In the genomic region with DNA sequence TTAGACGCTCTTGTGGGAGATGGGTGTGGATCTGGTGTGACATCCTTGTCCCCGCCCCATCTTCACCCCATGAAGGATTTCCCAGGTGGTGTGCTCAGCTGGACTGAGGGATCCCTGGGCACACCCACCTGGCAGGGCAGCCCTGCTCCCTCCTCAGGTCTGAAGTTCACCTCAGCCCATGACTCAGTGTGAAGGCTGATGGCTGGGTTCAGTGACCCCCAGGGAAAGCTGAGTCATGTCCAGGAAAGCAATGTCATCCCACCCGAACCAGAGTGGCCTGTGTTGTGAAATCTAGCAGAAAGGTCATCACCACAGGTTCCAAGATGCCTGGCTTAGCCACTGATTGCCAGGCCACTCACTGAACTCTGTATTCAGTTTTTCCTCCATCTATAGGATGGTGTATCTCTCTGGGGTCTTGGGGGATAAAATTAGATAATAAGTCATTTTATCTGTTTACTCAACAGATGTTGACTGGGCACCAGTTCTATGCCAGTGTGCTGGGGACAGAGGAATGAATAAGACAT, we compare ENCODE assay signal across 1 cellular context.
TF ChIP-seq lines count a peak whose summit lies in the region.

No MANE protein-coding gene starts in this region.

TF ChIP-seq in HepG2, 621 proteins besides CTCF, POLR2A, EP300 and RAD21 (continued from another document and continues in another):
- peak; percentile 82; the same call in 1 of the 2 replicates for TF ChIP-seq ZNF788 (CRISPR knock-in tag; IDR thresholded peaks at IDR 0.05; ENCODE audit: borderline replicate concordance)
- TF ChIP-seq PBX2 (CRISPR knock-in tag; IDR thresholded peaks at IDR 0.05): peak; percentile 42; the same call in 1 of the 2 replicates
- no peak for TF ChIP-seq ZSCAN21 (CRISPR knock-in tag; IDR thresholded peaks at IDR 0.05; ENCODE audit: borderline replicate concordance)
- TF ChIP-seq ZFP1 (CRISPR knock-in tag; IDR thresholded peaks at IDR 0.05): peak; percentile 77; the same call in 1 of the 2 replicates
- no peak for TF ChIP-seq ZNF160 (CRISPR knock-in tag; IDR thresholded peaks at IDR 0.05)
- peak; percentile 74; the same call in 1 of the 2 replicates for TF ChIP-seq RERE (CRISPR knock-in tag; IDR thresholded peaks at IDR 0.05; ENCODE audit: low read depth)
- peak; percentile 78 for TF ChIP-seq SP4 (CRISPR knock-in tag; IDR thresholded peaks at IDR 0.05)
- TF ChIP-seq TMF1 (CRISPR knock-in tag; IDR thresholded peaks at IDR 0.05; ENCODE audit: low read depth): no peak
- TF ChIP-seq, protein P1, sequence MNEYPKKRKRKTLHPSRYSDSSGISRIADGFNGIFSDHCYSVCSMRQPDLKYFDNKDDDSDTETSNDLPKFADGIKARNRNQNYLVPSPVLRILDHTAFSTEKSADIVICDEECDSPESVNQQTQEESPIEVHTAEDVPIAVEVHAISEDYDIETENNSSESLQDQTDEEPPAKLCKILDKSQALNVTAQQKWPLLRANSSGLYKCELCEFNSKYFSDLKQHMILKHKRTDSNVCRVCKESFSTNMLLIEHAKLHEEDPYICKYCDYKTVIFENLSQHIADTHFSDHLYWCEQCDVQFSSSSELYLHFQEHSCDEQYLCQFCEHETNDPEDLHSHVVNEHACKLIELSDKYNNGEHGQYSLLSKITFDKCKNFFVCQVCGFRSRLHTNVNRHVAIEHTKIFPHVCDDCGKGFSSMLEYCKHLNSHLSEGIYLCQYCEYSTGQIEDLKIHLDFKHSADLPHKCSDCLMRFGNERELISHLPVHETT (CRISPR knock-in tag; conservative IDR thresholded peaks at IDR 0.05): peak; percentile 57; the same call in 1 of the 2 replicates
- 0 out of 2 replicates have a peak, but pooled peaks have one; percentile 48 for TF ChIP-seq ZC3H13 (CRISPR knock-in tag; IDR thresholded peaks at IDR 0.05)
- TF ChIP-seq HMG20B (CRISPR knock-in tag; conservative IDR thresholded peaks at IDR 0.05): peak; percentile 83; the same call in 1 of the 2 replicates
- peak; percentile 95 for TF ChIP-seq FOSL1 (CRISPR knock-in tag; IDR thresholded peaks at IDR 0.05; ENCODE audit: borderline replicate concordance)
- no peak; the same call in 1 of the 2 replicates for TF ChIP-seq HHEX (CRISPR knock-in tag; IDR thresholded peaks at IDR 0.05)
- TF ChIP-seq AGO2 (optimal IDR thresholded peaks at IDR 0.05; ENCODE audit: low read depth, low read length): no peak
- TF ChIP-seq, protein P2, sequence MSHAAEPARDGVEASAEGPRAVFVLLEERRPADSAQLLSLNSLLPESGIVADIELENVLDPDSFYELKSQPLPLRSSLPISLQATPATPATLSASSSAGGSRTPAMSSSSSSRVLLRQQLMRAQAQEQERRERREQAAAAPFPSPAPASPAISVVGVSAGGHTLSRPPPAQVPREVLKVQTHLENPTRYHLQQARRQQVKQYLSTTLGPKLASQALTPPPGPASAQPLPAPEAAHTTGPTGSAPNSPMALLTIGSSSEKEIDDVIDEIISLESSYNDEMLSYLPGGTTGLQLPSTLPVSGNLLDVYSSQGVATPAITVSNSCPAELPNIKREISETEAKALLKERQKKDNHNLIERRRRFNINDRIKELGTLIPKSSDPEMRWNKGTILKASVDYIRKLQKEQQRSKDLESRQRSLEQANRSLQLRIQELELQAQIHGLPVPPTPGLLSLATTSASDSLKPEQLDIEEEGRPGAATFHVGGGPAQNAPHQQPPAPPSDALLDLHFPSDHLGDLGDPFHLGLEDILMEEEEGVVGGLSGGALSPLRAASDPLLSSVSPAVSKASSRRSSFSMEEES (CRISPR knock-in tag; IDR thresholded peaks at IDR 0.05): peak; percentile 88
- no peak for TF ChIP-seq ZNF7 (CRISPR knock-in tag; IDR thresholded peaks at IDR 0.05)
- peak; percentile 81; the same call in 1 of the 2 replicates for TF ChIP-seq ZSCAN9 (CRISPR knock-in tag; IDR thresholded peaks at IDR 0.05; ENCODE audit: borderline replicate concordance)
- TF ChIP-seq NFATC3 (CRISPR knock-in tag; IDR thresholded peaks at IDR 0.05): no peak
- TF ChIP-seq ZNF20 (CRISPR knock-in tag; IDR thresholded peaks at IDR 0.05): no peak
- peak; percentile 65; the same call in 1 of the 2 replicates for TF ChIP-seq ZNF557 (CRISPR knock-in tag; IDR thresholded peaks at IDR 0.05)
- TF ChIP-seq ZNF350 (CRISPR knock-in tag; IDR thresholded peaks at IDR 0.05; ENCODE audit: borderline replicate concordance, low read depth): peak; percentile 96
- peak; percentile 89; the same call in 1 of the 2 replicates for TF ChIP-seq ARID4A (CRISPR knock-in tag; IDR thresholded peaks at IDR 0.05; ENCODE audit: borderline replicate concordance)
- no peak for TF ChIP-seq ZNF562 (CRISPR knock-in tag; IDR thresholded peaks at IDR 0.05; ENCODE audit: borderline replicate concordance)
- TF ChIP-seq RFXAP (CRISPR knock-in tag; IDR thresholded peaks at IDR 0.05; ENCODE audit: borderline replicate concordance): no peak; the same call in 1 of the 2 replicates
- no peak for TF ChIP-seq ZNF24 (IDR thresholded peaks at IDR 0.05)
- TF ChIP-seq ZNF570 (CRISPR knock-in tag; IDR thresholded peaks at IDR 0.05; ENCODE audit: borderline replicate concordance): no peak
- TF ChIP-seq RORA (CRISPR knock-in tag; IDR thresholded peaks at IDR 0.05): no peak
- TF ChIP-seq NPAS2 (CRISPR knock-in tag; IDR thresholded peaks at IDR 0.05; ENCODE audit: borderline replicate concordance): no peak
- no peak for TF ChIP-seq RFX1 (IDR thresholded peaks at IDR 0.05)
- TF ChIP-seq ZNF737 (CRISPR knock-in tag; IDR thresholded peaks at IDR 0.05; ENCODE audit: borderline replicate concordance): no peak
- TF ChIP-seq CBFB (CRISPR knock-in tag; IDR thresholded peaks at IDR 0.05): peak; percentile 81
- peak; percentile 95; the same call in 1 of the 2 replicates for TF ChIP-seq CBX5 (CRISPR knock-in tag; IDR thresholded peaks at IDR 0.05; ENCODE audit: borderline replicate concordance)
- TF ChIP-seq, protein P3, sequence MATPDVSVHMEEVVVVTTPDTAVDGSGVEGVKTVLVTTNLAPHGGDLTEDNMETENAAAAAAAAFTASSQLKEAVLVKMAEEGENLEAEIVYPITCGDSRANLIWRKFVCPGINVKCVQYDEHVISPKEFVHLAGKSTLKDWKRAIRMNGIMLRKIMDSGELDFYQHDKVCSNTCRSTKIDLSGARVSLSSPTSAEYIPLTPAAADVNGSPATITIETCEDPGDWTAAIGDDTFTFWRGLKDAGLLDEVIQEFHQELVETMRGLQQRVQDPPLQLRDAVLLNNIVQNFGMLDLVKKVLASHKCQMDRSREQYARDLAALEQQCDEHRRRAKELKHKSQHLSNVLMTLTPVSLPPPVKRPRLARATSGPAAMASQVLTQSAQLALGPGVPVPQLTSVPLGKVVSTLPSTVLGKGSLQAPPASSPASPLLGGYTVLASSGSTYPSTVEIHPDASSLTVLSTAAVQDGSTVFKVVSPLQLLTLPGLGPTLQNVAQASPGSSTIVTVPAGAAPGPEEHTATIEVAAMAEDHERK (CRISPR knock-in tag; IDR thresholded peaks at IDR 0.05; ENCODE audit: low read depth): 0 out of 2 replicates have a peak, but pooled peaks have one; percentile 33
- no peak for TF ChIP-seq ZNF782 (CRISPR knock-in tag; IDR thresholded peaks at IDR 0.05; ENCODE audit: borderline replicate concordance)
- TF ChIP-seq HOXA5 (CRISPR knock-in tag; IDR thresholded peaks at IDR 0.05): no peak; the same call in 1 of the 2 replicates
- TF ChIP-seq, protein P4, sequence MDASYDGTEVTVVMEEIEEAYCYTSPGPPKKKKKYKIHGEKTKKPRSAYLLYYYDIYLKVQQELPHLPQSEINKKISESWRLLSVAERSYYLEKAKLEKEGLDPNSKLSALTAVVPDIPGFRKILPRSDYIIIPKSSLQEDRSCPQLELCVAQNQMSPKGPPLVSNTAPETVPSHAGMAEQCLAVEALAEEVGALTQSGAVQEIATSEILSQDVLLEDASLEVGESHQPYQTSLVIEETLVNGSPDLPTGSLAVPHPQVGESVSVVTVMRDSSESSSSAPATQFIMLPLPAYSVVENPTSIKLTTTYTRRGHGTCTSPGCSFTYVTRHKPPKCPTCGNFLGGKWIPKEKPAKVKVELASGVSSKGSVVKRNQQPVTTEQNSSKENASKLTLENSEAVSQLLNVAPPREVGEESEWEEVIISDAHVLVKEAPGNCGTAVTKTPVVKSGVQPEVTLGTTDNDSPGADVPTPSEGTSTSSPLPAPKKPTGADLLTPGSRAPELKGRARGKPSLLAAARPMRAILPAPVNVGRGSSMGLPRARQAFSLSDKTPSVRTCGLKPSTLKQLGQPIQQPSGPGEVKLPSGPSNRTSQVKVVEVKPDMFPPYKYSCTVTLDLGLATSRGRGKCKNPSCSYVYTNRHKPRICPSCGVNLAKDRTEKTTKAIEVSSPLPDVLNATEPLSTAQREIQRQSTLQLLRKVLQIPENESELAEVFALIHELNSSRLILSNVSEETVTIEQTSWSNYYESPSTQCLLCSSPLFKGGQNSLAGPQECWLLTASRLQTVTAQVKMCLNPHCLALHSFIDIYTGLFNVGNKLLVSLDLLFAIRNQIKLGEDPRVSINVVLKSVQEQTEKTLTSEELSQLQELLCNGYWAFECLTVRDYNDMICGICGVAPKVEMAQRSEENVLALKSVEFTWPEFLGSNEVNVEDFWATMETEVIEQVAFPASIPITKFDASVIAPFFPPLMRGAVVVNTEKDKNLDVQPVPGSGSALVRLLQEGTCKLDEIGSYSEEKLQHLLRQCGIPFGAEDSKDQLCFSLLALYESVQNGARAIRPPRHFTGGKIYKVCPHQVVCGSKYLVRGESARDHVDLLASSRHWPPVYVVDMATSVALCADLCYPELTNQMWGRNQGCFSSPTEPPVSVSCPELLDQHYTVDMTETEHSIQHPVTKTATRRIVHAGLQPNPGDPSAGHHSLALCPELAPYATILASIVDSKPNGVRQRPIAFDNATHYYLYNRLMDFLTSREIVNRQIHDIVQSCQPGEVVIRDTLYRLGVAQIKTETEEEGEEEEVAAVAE (CRISPR knock-in tag; IDR thresholded peaks at IDR 0.05; ENCODE audit: borderline replicate concordance): peak; percentile 85
- no peak for TF ChIP-seq ZNF740 (CRISPR knock-in tag; IDR thresholded peaks at IDR 0.05)
